Comparison of ENCODE assay signal across 28 cellular contexts in the genomic region with DNA sequence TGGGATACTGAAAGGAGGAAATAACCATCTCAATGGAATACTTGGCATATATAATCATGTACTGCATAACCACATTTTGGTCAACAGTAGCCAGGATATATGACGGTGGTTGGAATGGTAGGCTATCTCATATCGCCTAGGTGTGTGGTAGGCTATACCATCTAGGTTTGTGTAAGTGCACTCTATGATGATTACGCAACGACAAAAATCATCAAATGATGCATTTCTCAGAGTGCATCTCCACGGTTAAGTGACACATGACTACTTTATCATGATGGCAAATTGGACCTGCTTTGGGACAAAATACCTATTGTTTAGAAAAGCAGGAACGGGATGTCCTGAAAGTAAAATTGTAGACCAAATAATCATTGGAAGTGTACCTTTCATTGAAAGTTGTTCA. TPM values are rescaled to one million over a fixed set of nuclear protein-coding genes. Genes with fewer than 3 reads are reported as not detected.
DNase-seq lines count a peak whose midpoint lies in the region; ATAC-seq, FAIRE-seq and TF ChIP-seq lines count a peak whose summit lies in the region.
"Had no signal": no experiment of that assay in that cellular context is flagged by ENCODE, and none has a peak within 500 bp of the region (broad histone marks: within the 10 kb centered on the region; RNA-seq: fewer than 3 reads in every experiment).

No MANE protein-coding gene starts in this region.

- intact Hi-C loops in Right ventricle myocardium superior (cut with DNase I): no loop called here
- intact Hi-C loops in gastrocnemius medialis (cut with DNase I; ENCODE audit: low total_unique reads): loop anchor here (2.0 kb wide), 1 partner anchor 40 kb away; no protein-coding TSS in a partner anchor
- intact Hi-C loops in uterus (cut with DNase I; ENCODE audit: low total_unique reads): no loop called here

- no peak for ATAC-seq in Right ventricle myocardium superior (ENCODE audit: poor library complexity)
- no peak for ATAC-seq in gastrocnemius medialis
- ATAC-seq in GM21390 (IDR thresholded peaks at IDR 0.05; ENCODE audit: unreplicated experiment): no peak
- ATAC-seq: activated T-cell treated with anti-CD3 and anti-CD28 coated beads, Interleukin-2, amount 50 U/mL, for 4 hours; left lobe of liver; T-cell had no signal

- no peak overlapping the region for H3K27ac Mint-ChIP-seq in nephron progenitor cell
- H3K27ac Mint-ChIP-seq: activated naive CD8-positive, alpha-beta T cell treated with anti-CD3 and anti-CD28 coated beads, Interleukin-2, amount 10 ng/mL, durations not matched to agents 7 days and 5 days; IgD-negative memory B cell; T-cell had no signal

- H3K4me3 Mint-ChIP-seq in nephron progenitor cell: no peak overlapping the region
- H3K4me3 Mint-ChIP-seq: activated naive CD8-positive, alpha-beta T cell treated with anti-CD3 and anti-CD28 coated beads, Interleukin-2, amount 10 ng/mL, durations not matched to agents 7 days and 5 days; activated T-cell treated with anti-CD3 and anti-CD28 coated beads, Interleukin-2, amount 50 U/mL, for 4 hours; CD8-positive, alpha-beta memory T cell; T-cell had no signal

- no peak for FAIRE-seq in GM12892 (lab: Jason Lieb, UNC)
- FAIRE-seq: endometrium, frontal cortex had no signal

- no peaks in the 10 kb centered on the region for H3K9me3 Mint-ChIP-seq in nephron progenitor cell
- H3K9me3 Mint-ChIP-seq: activated T-cell treated with anti-CD3 and anti-CD28 coated beads, Interleukin-2, amount 50 U/mL, for 4 hours; CD8-positive, alpha-beta memory T cell; T-cell had no signal

- in situ Hi-C loops in gastrocnemius medialis (cut with MboI; ENCODE audit: low sequenced_read_pairs in 4 of 4): no loop called here

- TF ChIP-seq POLR2A in gastrocnemius medialis (IDR thresholded peaks at IDR 0.05) (no peak), uterus (IDR thresholded peaks at IDR 0.05) (no peak), GM12892 (IDR thresholded peaks at IDR 0.05; ENCODE audit: low read depth, low read length) (no peak)

- peaks cover 5% of the 10 kb centered on the region for H3K4me1 Mint-ChIP-seq in nephron progenitor cell

- H3K4me1 ChIP-seq in right atrium auricular region: peaks cover 0 to 54% of the 10 kb centered on the region in 2 donors
- H3K4me1 ChIP-seq in esophagus (ENCODE audit: control insufficient read depth in 2 of 2, insufficient read depth in 2 of 2, low read length in 1 of 2): peaks cover 6 to 17% of the 10 kb centered on the region in 2 donors
- H3K4me1 ChIP-seq in gastrocnemius medialis: peaks cover 17 to 35% of the 10 kb centered on the region in 2 donors
- peaks cover 5 to 12% of the 10 kb centered on the region in 2 donors for H3K4me1 ChIP-seq in uterus

- H3K4me3 ChIP-seq in right atrium auricular region (peak overlapping the region; percentile 72 to 81), esophagus (ENCODE audit: low read depth in 1 of 2, low read length in 2 of 2) (peak overlapping the region; percentile 11 to 78), gastrocnemius medialis (no peak overlapping the region), uterus (no peak overlapping the region)
- H3K4me3 ChIP-seq: ascending aorta, testis had no signal

- TF ChIP-seq CTCF in right atrium auricular region (IDR thresholded peaks at IDR 0.05) (no peak), gastrocnemius medialis (IDR thresholded peaks at IDR 0.05 in 4 of 5, conservative IDR thresholded peaks at IDR 0.05 in 1 of 5) (no peak), uterus (IDR thresholded peaks at IDR 0.05) (no peak), nephron progenitor cell (IDR thresholded peaks at IDR 0.05) (no peak)

- no peak for DNase-seq in right atrium auricular region (ENCODE audit: low spot score)
- no peak for DNase-seq in Right ventricle myocardium superior
- DNase-seq in gastrocnemius medialis: no peak
- DNase-seq in uterus: no peak
- no peak for DNase-seq in nephron progenitor cell
- no peak for DNase-seq in GM12892 (ENCODE audit: insufficient read length)
- DNase-seq: activated CD4-positive, alpha-beta T cell treated with anti-CD3 and anti-CD28 coated beads for 48 hours; activated gamma-delta T cell; activated naive CD8-positive, alpha-beta T cell treated with anti-CD3 and anti-CD28 coated beads, Interleukin-2, amount 10 ng/mL, durations not matched to agents 7 days and 5 days; activated T-cell treated with anti-CD3 and anti-CD28 coated beads, Interleukin-2, amount 50 U/mL, for 4 hours; CD8-positive, alpha-beta memory T cell; central memory CD4-positive, alpha-beta T cell; DMS 273 treated with DMSO at 0.1 percent for 48 hours; NCI-H1048; NCI-H187; NCI-H446 treated with DMSO at 0.1 percent for 48 hours; stimulated activated naive CD4-positive, alpha-beta T cell; T-cell; testis; WERI-Rb-1 had no signal

- WGBS in esophagus, 2 donors: 86 to 92% methylated on average over 6 of the region's 6 CpGs

- H3K9me3 ChIP-seq in right atrium auricular region (no peaks in the 10 kb centered on the region), esophagus (ENCODE audit: control insufficient read depth in 2 of 2, insufficient read depth in 1 of 2, low read depth in 1 of 2, low read length in 1 of 2) (no peaks in the 10 kb centered on the region), gastrocnemius medialis (no peaks in the 10 kb centered on the region), uterus (no peaks in the 10 kb centered on the region)
- H3K9me3 ChIP-seq: ascending aorta, neutrophil, testis had no signal

- H3K36me3 ChIP-seq in right atrium auricular region (peaks cover 12% of the 10 kb centered on the region), esophagus (ENCODE audit: control insufficient read depth in 2 of 2, insufficient read depth in 2 of 2, low read length in 1 of 2) (no peaks in the 10 kb centered on the region), gastrocnemius medialis (no peaks in the 10 kb centered on the region), uterus (no peaks in the 10 kb centered on the region)
- H3K36me3 ChIP-seq: ascending aorta, neutrophil, WERI-Rb-1 had no signal

- no peaks in the 10 kb centered on the region for H3K27me3 ChIP-seq in right atrium auricular region
- H3K27me3 ChIP-seq in esophagus (ENCODE audit: control insufficient read depth in 1 of 2, insufficient read depth in 2 of 2, low read length in 2 of 2): no peaks in the 10 kb centered on the region
- H3K27me3 ChIP-seq in gastrocnemius medialis: no peaks in the 10 kb centered on the region
- H3K27me3 ChIP-seq in uterus: no peaks in the 10 kb centered on the region
- H3K27me3 ChIP-seq: ascending aorta, testis had no signal

- H3K27me3 Mint-ChIP-seq in nephron progenitor cell (ENCODE audit: low read depth, poor library complexity): peaks cover 55% of the 10 kb centered on the region

- H3K36me3 Mint-ChIP-seq in nephron progenitor cell (ENCODE audit: low read depth): no peaks in the 10 kb centered on the region
- H3K36me3 Mint-ChIP-seq: activated naive CD8-positive, alpha-beta T cell treated with anti-CD3 and anti-CD28 coated beads, Interleukin-2, amount 10 ng/mL, durations not matched to agents 7 days and 5 days; CD8-positive, alpha-beta memory T cell; T-cell had no signal

- H3K27ac ChIP-seq in right atrium auricular region: peak overlapping the region; percentile 91 to 93
- H3K27ac ChIP-seq in esophagus (ENCODE audit: low read depth in 2 of 2, low read length in 1 of 2): no peak overlapping the region
- peak overlapping the region; percentile 47 to 75 (median 59) for H3K27ac ChIP-seq in gastrocnemius medialis
- H3K27ac ChIP-seq in uterus: peak overlapping the region; percentile 75 to 85
- H3K27ac ChIP-seq: ascending aorta, neutrophil, WERI-Rb-1 had no signal

RNA-seq across cellular contexts. Expression of a gene that starts 2.8 kb away (rescaled TPM):
- total RNA-seq in right atrium auricular region (100 to 1,000 TPM; 305 to 491 TPM), Right ventricle myocardium superior (966 TPM), gastrocnemius medialis (1 to 10 TPM; 1.3 to 9.4 (median 1.4) TPM), uterus (10 to 100 TPM in 3 of 4 donors, 1 to 10 TPM in 1; 7.7 to 22.5 (median 18.2) TPM)
- 10 to 100 TPM; 38.2 to 71.6 TPM for polyA plus RNA-seq in esophagus
- not detected for polyA plus RNA-seq in GM12892 (2012; ENCODE audit: missing spikeins)
- total RNA-seq: activated naive CD8-positive, alpha-beta T cell treated with anti-CD3 and anti-CD28 coated beads, Interleukin-2, amount 10 ng/mL, durations not matched to agents 7 days and 5 days; CD8-positive, alpha-beta memory T cell had no signal
- polyA plus RNA-seq: CD8-positive, alpha-beta memory T cell had no signal

Comparison
In these comparisons a context has a peak if more than half of its experiments do, and no peak if none do; other contexts are left out.
1. H3K27ac ChIP-seq: peak in right atrium auricular region (2 of 2), gastrocnemius medialis (4 of 4) and uterus (2 of 2); none in esophagus (0 of 2).
2. H3K4me3 ChIP-seq: peak in right atrium auricular region (2 of 2) and esophagus (2 of 2); none in gastrocnemius medialis (0 of 4) and uterus (0 of 2).
3. RNA of a gene that starts 2.8 kb away (total RNA-seq): 966 TPM in Right ventricle myocardium superior (single experiment) and 305 to 491 TPM in right atrium auricular region; 7.7 to 22.5 TPM in uterus and 1.3 to 9.4 TPM in gastrocnemius medialis; every median in the first group is over 10 times any median in the second.